ENCODE assay signal across 1 cellular context in the genomic region with DNA sequence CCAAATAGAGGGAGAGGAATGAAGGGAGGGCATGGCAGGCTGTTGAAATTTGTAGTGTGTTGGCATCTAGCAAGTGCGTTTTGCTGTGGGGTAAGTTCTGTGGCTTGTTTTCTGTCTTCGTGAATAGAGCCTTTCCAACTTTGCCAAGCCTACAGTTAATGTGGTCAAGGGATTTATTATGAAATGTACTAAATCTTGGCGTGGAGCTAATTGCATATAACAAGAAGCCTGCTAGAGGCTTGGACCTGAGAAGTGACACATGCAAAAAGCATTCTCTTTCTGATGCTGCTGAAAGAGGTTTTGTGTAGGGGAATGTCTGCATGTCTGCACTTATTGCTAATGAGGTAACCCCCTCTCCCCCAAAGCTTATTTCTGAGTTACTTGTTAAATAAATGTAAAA.
TF ChIP-seq lines count a peak whose summit lies in the region.

No MANE protein-coding gene starts in this region.

TF ChIP-seq in GM23338, 12 proteins besides CTCF, POLR2A, EP300 and RAD21 (continued from another document):
- TF ChIP-seq EZH2 (IDR thresholded peaks at IDR 0.05; ENCODE audit: low read depth, unreplicated experiment) (no peak), STAT1 (IDR thresholded peaks at IDR 0.05; ENCODE audit: unreplicated experiment) (no peak)
- TF ChIP-seq, protein P1, sequence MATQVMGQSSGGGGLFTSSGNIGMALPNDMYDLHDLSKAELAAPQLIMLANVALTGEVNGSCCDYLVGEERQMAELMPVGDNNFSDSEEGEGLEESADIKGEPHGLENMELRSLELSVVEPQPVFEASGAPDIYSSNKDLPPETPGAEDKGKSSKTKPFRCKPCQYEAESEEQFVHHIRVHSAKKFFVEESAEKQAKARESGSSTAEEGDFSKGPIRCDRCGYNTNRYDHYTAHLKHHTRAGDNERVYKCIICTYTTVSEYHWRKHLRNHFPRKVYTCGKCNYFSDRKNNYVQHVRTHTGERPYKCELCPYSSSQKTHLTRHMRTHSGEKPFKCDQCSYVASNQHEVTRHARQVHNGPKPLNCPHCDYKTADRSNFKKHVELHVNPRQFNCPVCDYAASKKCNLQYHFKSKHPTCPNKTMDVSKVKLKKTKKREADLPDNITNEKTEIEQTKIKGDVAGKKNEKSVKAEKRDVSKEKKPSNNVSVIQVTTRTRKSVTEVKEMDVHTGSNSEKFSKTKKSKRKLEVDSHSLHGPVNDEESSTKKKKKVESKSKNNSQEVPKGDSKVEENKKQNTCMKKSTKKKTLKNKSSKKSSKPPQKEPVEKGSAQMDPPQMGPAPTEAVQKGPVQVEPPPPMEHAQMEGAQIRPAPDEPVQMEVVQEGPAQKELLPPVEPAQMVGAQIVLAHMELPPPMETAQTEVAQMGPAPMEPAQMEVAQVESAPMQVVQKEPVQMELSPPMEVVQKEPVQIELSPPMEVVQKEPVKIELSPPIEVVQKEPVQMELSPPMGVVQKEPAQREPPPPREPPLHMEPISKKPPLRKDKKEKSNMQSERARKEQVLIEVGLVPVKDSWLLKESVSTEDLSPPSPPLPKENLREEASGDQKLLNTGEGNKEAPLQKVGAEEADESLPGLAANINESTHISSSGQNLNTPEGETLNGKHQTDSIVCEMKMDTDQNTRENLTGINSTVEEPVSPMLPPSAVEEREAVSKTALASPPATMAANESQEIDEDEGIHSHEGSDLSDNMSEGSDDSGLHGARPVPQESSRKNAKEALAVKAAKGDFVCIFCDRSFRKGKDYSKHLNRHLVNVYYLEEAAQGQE (IDR thresholded peaks at IDR 0.05; ENCODE audit: unreplicated experiment): no peak
